16 cellular contexts compared by ENCODE assay signal in genomic region chr21:46119565-46120271, GRCh38. TPM values are rescaled to one million over a fixed set of nuclear protein-coding genes. Genes with fewer than 3 reads are reported as not detected.
DNase-seq lines count a peak whose midpoint lies in the region; ATAC-seq and TF ChIP-seq lines count a peak whose summit lies in the region.
"Had no signal": no experiment of that assay in that cellular context is flagged by ENCODE, and none has a peak within 500 bp of the region (broad histone marks: within the 10 kb centered on the region; RNA-seq: fewer than 3 reads in every experiment).

No MANE protein-coding gene starts in this region.

- no peak overlapping the region for H2BK15ac ChIP-seq in mesendoderm (replicated peaks; ENCODE audit: low read depth)

- no peak overlapping the region for H2AK5ac ChIP-seq in mesendoderm (ENCODE audit: low read length)

- intact Hi-C loops in activated CD4-positive, alpha-beta T cell treated with anti-CD3 and anti-CD28 coated beads for 36 hours (cut with DNase I, micrococcal nuclease), result no loop called here
- intact Hi-C loops in left colon (cut with DNase I, micrococcal nuclease), result loop anchor here in 1 of 2 donors (10.0 kb wide), 1 partner anchor 135 kb away; the partner anchor contains the start of gene COL6A1
- intact Hi-C loops in spleen (cut with DNase I; ENCODE audit: low total_unique reads), result no loop called here

- H3K27ac Mint-ChIP-seq in activated CD4-positive, alpha-beta T cell treated with anti-CD3 and anti-CD28 coated beads for 36 hours, result no peak overlapping the region
- H3K27ac Mint-ChIP-seq: stimulated activated memory B cell treated with anti-CD40 and anti-IgM and Interleukin-4, amounts not matched to agents 10 μg/mL and 1 μg/mL and 100 μg/mL, for 72 hours had no signal

- H3K9me3 ChIP-seq in RWPE2 (ENCODE audit: severe bottlenecking), result peaks cover 4% of the 10 kb centered on the region
- H3K9me3 ChIP-seq in spleen, result peaks cover 0 to 11% (median 6%) of the 10 kb centered on the region in 8 donors
- H3K9me3 ChIP-seq: HAP-1 had no signal

- TF ChIP-seq CTCF in RWPE2 (IDR thresholded peaks at IDR 0.05; ENCODE audit: poor library complexity, severe bottlenecking) (no peak), spleen (IDR thresholded peaks at IDR 0.05 in 8 of 11, conservative IDR thresholded peaks at IDR 0.05 in 3 of 11) (no peak)

- no peak overlapping the region for H3K4ac ChIP-seq in mesendoderm (ENCODE audit: low read depth, low read length)

- DNase-seq in activated CD4-positive, alpha-beta T cell treated with anti-CD3 and anti-CD28 coated beads for 36 hours, result peak; percentile 2
- DNase-seq in activated CD4-positive, alpha-beta T cell treated with anti-CD3 and anti-CD28 coated beads, Interleukin-2, amount 50 U/mL, for 48 hours, result no peak
- DNase-seq in RWPE2 (ENCODE audit: low spot score) (peak; percentile 58), left colon (peak; percentile 1 to 15), spleen (peak; percentile 50), mesendoderm (no peak), NCI-H526 (lab: John Stamatoyannopoulos, UW) (no peak)
- DNase-seq in activated CD4-positive, alpha-beta T cell treated with anti-CD3 and anti-CD28 coated beads for 1 hour, result no peak
- DNase-seq: COR-L47, foreskin melanocyte, NCI-H1694 treated with DMSO at 0.1 percent for 48 hours, NCI-H526 treated with DMSO at 0.1 percent for 48 hours had no signal

- H3K4me3 Mint-ChIP-seq in activated CD4-positive, alpha-beta T cell treated with anti-CD3 and anti-CD28 coated beads for 36 hours, result no peak overlapping the region
- H3K4me3 Mint-ChIP-seq: stimulated activated memory B cell treated with anti-CD40 and anti-IgM and Interleukin-4, amounts not matched to agents 10 μg/mL and 1 μg/mL and 100 μg/mL, for 72 hours had no signal

- POLR2A ChIA-PET in activated CD4-positive, alpha-beta T cell treated with anti-CD3 and anti-CD28 coated beads for 36 hours (lab: Charles Lee), result no interaction called here

- no peaks in the 10 kb centered on the region for H3K9me3 Mint-ChIP-seq in activated CD4-positive, alpha-beta T cell treated with anti-CD3 and anti-CD28 coated beads for 36 hours (ENCODE audit: low read depth)

- no peak overlapping the region for H3K9ac ChIP-seq in mesendoderm (ENCODE audit: low read length)

- no peak overlapping the region for H4K8ac ChIP-seq in mesendoderm (ENCODE audit: low read depth, low read length)

- H3K79me1 ChIP-seq in mesendoderm (ENCODE audit: low read length), result no peaks in the 10 kb centered on the region

- H3K27ac ChIP-seq in RWPE2 (ENCODE audit: poor library complexity, severe bottlenecking) (no peak overlapping the region), spleen (no peak overlapping the region), mesendoderm (ENCODE audit: low read depth, low read length) (no peak overlapping the region)
- H3K27ac ChIP-seq: RWPE1 had no signal

- H4K5ac ChIP-seq in mesendoderm (ENCODE audit: low read length), result no peak overlapping the region

- H2BK5ac ChIP-seq in mesendoderm (ENCODE audit: low read length), result no peak overlapping the region

- H3K36me3 ChIP-seq in RWPE2 (ENCODE audit: low read depth) (no peaks in the 10 kb centered on the region), spleen (peaks cover 0 to 91% (median 35%) of the 10 kb centered on the region in 6 donors), mesendoderm (ENCODE audit: control insufficient read depth, insufficient read depth, low read length) (peaks cover 22% of the 10 kb centered on the region)
- H3K36me3 ChIP-seq: breast epithelium had no signal

- H3K79me2 ChIP-seq in mesendoderm (ENCODE audit: control insufficient read depth, insufficient read depth, low read length), result no peaks in the 10 kb centered on the region

- TF ChIP-seq POLR2A in spleen (IDR thresholded peaks at IDR 0.05), result no peak

- H3K27me3 ChIP-seq in RWPE2 (ENCODE audit: insufficient read depth, poor library complexity, severe bottlenecking) (no peaks in the 10 kb centered on the region), spleen (replicated peaks in 1 of 7) (no peaks in the 10 kb centered on the region), mesendoderm (ENCODE audit: insufficient read depth, low read length, poor library complexity) (no peaks in the 10 kb centered on the region)
- H3K27me3 ChIP-seq: breast epithelium had no signal

- H3K4me3 ChIP-seq in RWPE2 (ENCODE audit: severe bottlenecking) (no peak overlapping the region), spleen (no peak overlapping the region), mesendoderm (ENCODE audit: low read length) (no peak overlapping the region)
- H3K4me3 ChIP-seq: breast epithelium, HAP-1 had no signal

- ATAC-seq in activated CD4-positive, alpha-beta T cell treated with anti-CD3 and anti-CD28 coated beads for 36 hours, result no peak
- ATAC-seq in RWPE2 (ENCODE audit: low read depth), result no peak
- ATAC-seq in left colon, result no peak
- ATAC-seq: stimulated activated memory B cell treated with anti-CD40 and anti-IgM and Interleukin-4, amounts not matched to agents 10 μg/mL and 1 μg/mL and 100 μg/mL, for 72 hours had no signal

- H3K36me3 Mint-ChIP-seq in activated CD4-positive, alpha-beta T cell treated with anti-CD3 and anti-CD28 coated beads for 36 hours (ENCODE audit: low read depth), result peaks cover 1% of the 10 kb centered on the region
- H3K36me3 Mint-ChIP-seq: stimulated activated memory B cell treated with anti-CD40 and anti-IgM and Interleukin-4, amounts not matched to agents 10 μg/mL and 1 μg/mL and 100 μg/mL, for 72 hours had no signal

- CTCF ChIA-PET in activated CD4-positive, alpha-beta T cell treated with anti-CD3 and anti-CD28 coated beads for 36 hours (lab: Charles Lee), result no interaction called here

- H3K4me1 Mint-ChIP-seq in activated CD4-positive, alpha-beta T cell treated with anti-CD3 and anti-CD28 coated beads for 36 hours, result no peaks in the 10 kb centered on the region
- H3K4me1 Mint-ChIP-seq: stimulated activated memory B cell treated with anti-CD40 and anti-IgM and Interleukin-4, amounts not matched to agents 10 μg/mL and 1 μg/mL and 100 μg/mL, for 72 hours had no signal

- no peak overlapping the region for H3K56ac ChIP-seq in mesendoderm (ENCODE audit: low read length)

- H2BK120ac ChIP-seq in mesendoderm (ENCODE audit: low read depth, low read length), result no peak overlapping the region

- 77 to 93% (median 86%) methylated on average over 8 to 20 of the region's 20 CpGs for WGBS in spleen, 5 donors
- WGBS in mesendoderm (ENCODE audit: extremely low coverage, insufficient coverage, low lambda C conversion rate), result no CpG with 5 or more reads among the region's 20 CpGs

- H3K4me1 ChIP-seq in RWPE2 (ENCODE audit: insufficient read depth, poor library complexity, severe bottlenecking) (peaks cover 3% of the 10 kb centered on the region), spleen (no peaks in the 10 kb centered on the region), mesendoderm (ENCODE audit: control insufficient read depth, low read depth, low read length) (no peaks in the 10 kb centered on the region)
- H3K4me1 ChIP-seq: breast epithelium, HAP-1 had no signal

- H3K23ac ChIP-seq in mesendoderm (ENCODE audit: low read length), result no peak overlapping the region

- no peak overlapping the region for H3K18ac ChIP-seq in mesendoderm (ENCODE audit: low read length)

- H3K27me3 Mint-ChIP-seq in activated CD4-positive, alpha-beta T cell treated with anti-CD3 and anti-CD28 coated beads for 36 hours, result no peaks in the 10 kb centered on the region

- H3K4me2 ChIP-seq in mesendoderm (ENCODE audit: low read length), result no peak overlapping the region

RNA-seq across cellular contexts. Expression of gene COL6A2, which starts 21.8 kb away (rescaled TPM):
- 1 to 10 TPM; 3.3 to 3.4 TPM for total RNA-seq in activated CD4-positive, alpha-beta T cell treated with anti-CD3 and anti-CD28 coated beads for 36 hours
- 100 to 1,000 TPM in 1 of 2 donors, 10 to 100 TPM in 1; 65.5 to 193 TPM for total RNA-seq in left colon
- total RNA-seq in spleen, result 100 to 1,000 TPM; 105 to 259 (median 198) TPM
- 100 to 1,000 TPM; 101 to 244 (median 110) TPM for polyA plus RNA-seq in spleen
- polyA plus RNA-seq in mesendoderm (2013, experiment 1 of 2), result 67.9 TPM
- 67.5 TPM for polyA plus RNA-seq in mesendoderm (2013, experiment 2 of 2)

RNA-seq across cellular contexts. Expression of gene FTCD, which starts 35.7 kb away (rescaled TPM):
- total RNA-seq in activated CD4-positive, alpha-beta T cell treated with anti-CD3 and anti-CD28 coated beads for 36 hours, result under 1 TPM; 0.16 to 0.23 TPM
- total RNA-seq in left colon (under 1 TPM; 0.22 to 0.52 TPM), spleen (1 to 10 TPM in 1 of 7 donors, under 1 TPM in 1, not detected in 5; 0.81 to 1.7 TPM)
- polyA plus RNA-seq in spleen, result 1 to 10 TPM in 1 of 3 donors, under 1 TPM in 2; 0.35 to 2.8 (median 0.38) TPM
- polyA plus RNA-seq in mesendoderm (2013, experiment 1 of 2), result 2.4 TPM
- polyA plus RNA-seq in mesendoderm (2013, experiment 2 of 2), result 2.9 TPM

Comparison
In these comparisons a context has a peak if more than half of its experiments do, and no peak if none do; other contexts are left out.
1. DNase-seq: peak in activated CD4-positive, alpha-beta T cell treated with anti-CD3 and anti-CD28 coated beads for 36 hours (single experiment), RWPE2 (single experiment), left colon (2 of 2) and spleen (single experiment); none in activated CD4-positive, alpha-beta T cell treated with anti-CD3 and anti-CD28 coated beads, Interleukin-2, amount 50 U/mL, for 48 hours (0 of 2), mesendoderm (single experiment), NCI-H526 (0 of 2) and activated CD4-positive, alpha-beta T cell treated with anti-CD3 and anti-CD28 coated beads for 1 hour (single experiment).
2. RNA of gene COL6A2, which starts 21.8 kb away (total RNA-seq): 105 to 259 TPM in spleen and 65.5 to 193 TPM in left colon; 3.3 to 3.4 TPM in activated CD4-positive, alpha-beta T cell treated with anti-CD3 and anti-CD28 coated beads for 36 hours; every median in the first group is over 10 times any median in the second.